20 cellular contexts compared by ENCODE assay signal in genomic region chr1:81585371-81585770, GRCh38.
A peak's percentile ranks its signal among the peaks of the same experiment; 100 is the strongest.
DNase-seq lines count a peak whose midpoint lies in the region; TF ChIP-seq lines count a peak whose summit lies in the region.
"Had no signal": no experiment of that assay in that cellular context is flagged by ENCODE, and none has a peak within 500 bp of the region (broad histone marks: within the 10 kb centered on the region; RNA-seq: fewer than 3 reads in every experiment).

No MANE protein-coding gene starts in this region.

- no peaks in the 10 kb centered on the region for H3K36me3 Mint-ChIP-seq in osteocyte (ENCODE audit: unreplicated experiment)
- H3K36me3 Mint-ChIP-seq: CD8-positive, alpha-beta T cell; IgD-negative memory B cell had no signal

- H3K27ac Mint-ChIP-seq in osteocyte (ENCODE audit: unreplicated experiment): peak overlapping the region; percentile 6
- H3K27ac Mint-ChIP-seq: CD8-positive, alpha-beta T cell; IgD-negative memory B cell had no signal

- no peaks in the 10 kb centered on the region for H3K27me3 Mint-ChIP-seq in osteocyte (ENCODE audit: unreplicated experiment)
- H3K27me3 Mint-ChIP-seq: IgD-negative memory B cell had no signal

- H3K4me3 ChIP-seq in choroid plexus epithelial cell (ENCODE audit: low read depth, low read length): no peak overlapping the region
- no peak overlapping the region for H3K4me3 ChIP-seq in MG63

- no peaks in the 10 kb centered on the region for H3K36me3 ChIP-seq in MG63

- no peaks in the 10 kb centered on the region for H3K9me3 ChIP-seq in MG63

- H3K27me3 ChIP-seq in MG63: peaks cover 7% of the 10 kb centered on the region; the same call in 1 of the 2 replicates

- H3K4me1 Mint-ChIP-seq in osteocyte (ENCODE audit: unreplicated experiment): peaks cover 28% of the 10 kb centered on the region

- DNase-seq in DMS53 treated with DMSO at 0.1 percent for 48 hours (lab: John Stamatoyannopoulos, UW; ENCODE audit: unreplicated experiment) (peak; percentile 27), choroid plexus epithelial cell (ENCODE audit: low read depth) (peak; percentile 4), left kidney (ENCODE audit: low read depth, low spot score) (peak; percentile 13), osteocyte (ENCODE audit: extremely low spot score, unreplicated experiment) (no peak), MG63 (no peak)
- no peak for DNase-seq in stimulated activated naive CD4-positive, alpha-beta T cell treated with Interleukin-2 at 50 U/mL for 16 hours (lab: John Stamatoyannopoulos, UW)
- DNase-seq in activated effector memory CD4-positive, alpha-beta T cell treated with Interleukin-2 at 50 U/mL for 16 hours: no peak
- DNase-seq: AML-193; C1 segment of cervical spinal cord; CD8-positive, alpha-beta T cell; DMS153; GDM1; MV-4-11; NCI-H1105 treated with DMSO at 0.1 percent for 48 hours; NCI-H2081; NCI-H2171; NCI-H526; OCI-M1; SHP77 had no signal

- no peaks in the 10 kb centered on the region for H3K9me3 Mint-ChIP-seq in osteocyte (ENCODE audit: unreplicated experiment)
- H3K9me3 Mint-ChIP-seq: CD8-positive, alpha-beta T cell had no signal

- H3K4me3 Mint-ChIP-seq in osteocyte (ENCODE audit: unreplicated experiment): no peak overlapping the region
- H3K4me3 Mint-ChIP-seq: CD8-positive, alpha-beta T cell; IgD-negative memory B cell had no signal

- TF ChIP-seq CTCF in choroid plexus epithelial cell (conservative IDR thresholded peaks at IDR 0.05; ENCODE audit: low read depth, low read length) (no peak), osteocyte (IDR thresholded peaks at IDR 0.05) (no peak)

Comparison
In these comparisons a context has a peak if more than half of its experiments do, and no peak if none do; other contexts are left out.
1. DNase-seq: peak in DMS53 treated with DMSO at 0.1 percent for 48 hours (single experiment), choroid plexus epithelial cell (single experiment) and left kidney (single experiment); none in osteocyte (single experiment), stimulated activated naive CD4-positive, alpha-beta T cell treated with Interleukin-2 at 50 U/mL for 16 hours (single experiment), MG63 (single experiment) and activated effector memory CD4-positive, alpha-beta T cell treated with Interleukin-2 at 50 U/mL for 16 hours (single experiment).